14 cellular contexts compared by ENCODE assay signal in genomic region chr1:184299796-184300195, GRCh38.
"Had no signal": no experiment of that assay in that cellular context is flagged by ENCODE, and none has a peak within 500 bp of the region (broad histone marks: within the 10 kb centered on the region; RNA-seq: fewer than 3 reads in every experiment).

No MANE protein-coding gene starts in this region.

- H3K9me3 ChIP-seq: tibial artery, vagina had no signal

- H3K27ac ChIP-seq: tibial artery, vagina had no signal

- H3K27me3 Mint-ChIP-seq: stimulated activated memory B cell treated with anti-CD40 and anti-IgM and Interleukin-4, amounts not matched to agents 10 μg/mL and 1 μg/mL and 100 μg/mL, for 72 hours had no signal

- H3K27me3 ChIP-seq: spleen, tibial artery, vagina had no signal

- H3K9me3 Mint-ChIP-seq: activated CD4-positive, alpha-beta T cell treated with anti-CD3 and anti-CD28 coated beads, Interleukin-2, amount 10 ng/mL, durations not matched to agents 7 days and 5 days; activated T-helper 17 cell treated with anti-CD3 and anti-CD28 coated beads, Interleukin-2, amount 50 U/mL, for 72 hours had no signal

- DNase-seq: activated CD4-positive, alpha-beta T cell treated with anti-CD3 and anti-CD28 coated beads, Interleukin-2, amount 10 ng/mL, durations not matched to agents 7 days and 5 days; activated CD4-positive, CD25-positive, alpha-beta regulatory T cell; activated CD8-positive, alpha-beta memory T cell treated with anti-CD3 and anti-CD28 coated beads for 24 hours; activated naive CD4-positive, alpha-beta T cell treated with anti-CD3 and anti-CD28 coated beads for 36 hours; central memory CD4-positive, alpha-beta T cell; hypothalamus; posterior cingulate gyrus; right cardiac atrium; spleen; stimulated activated CD4-positive, alpha-beta T cell treated with anti-CD3 and anti-CD28 coated beads, Interleukin-1b, Interleukin-23, amount 100 ng/mL, for 48 hours; tibial artery had no signal

- H3K36me3 Mint-ChIP-seq: stimulated activated memory B cell treated with anti-CD40 and anti-IgM and Interleukin-4, amounts not matched to agents 10 μg/mL and 1 μg/mL and 100 μg/mL, for 72 hours had no signal

- H3K27ac Mint-ChIP-seq: activated CD4-positive, alpha-beta T cell treated with anti-CD3 and anti-CD28 coated beads, Interleukin-2, amount 10 ng/mL, durations not matched to agents 7 days and 5 days; activated naive CD4-positive, alpha-beta T cell treated with anti-CD3 and anti-CD28 coated beads for 36 hours; activated T-helper 17 cell treated with anti-CD3 and anti-CD28 coated beads, Interleukin-2, amount 50 U/mL, for 72 hours; stimulated activated memory B cell treated with anti-CD40 and anti-IgM and Interleukin-4, amounts not matched to agents 10 μg/mL and 1 μg/mL and 100 μg/mL, for 72 hours had no signal

- H3K4me3 ChIP-seq: spleen, tibial artery, vagina had no signal

- H3K36me3 ChIP-seq: spleen, tibial artery, vagina had no signal

- H3K4me1 Mint-ChIP-seq: activated CD4-positive, alpha-beta T cell treated with anti-CD3 and anti-CD28 coated beads, Interleukin-2, amount 10 ng/mL, durations not matched to agents 7 days and 5 days; activated T-helper 17 cell treated with anti-CD3 and anti-CD28 coated beads, Interleukin-2, amount 50 U/mL, for 72 hours had no signal

- ATAC-seq: activated T-helper 17 cell treated with anti-CD3 and anti-CD28 coated beads, Interleukin-2, amount 50 U/mL, for 72 hours; right cardiac atrium; stimulated activated memory B cell treated with anti-CD40 and anti-IgM and Interleukin-4, amounts not matched to agents 10 μg/mL and 1 μg/mL and 100 μg/mL, for 72 hours had no signal

- H3K4me3 Mint-ChIP-seq: activated CD4-positive, alpha-beta T cell treated with anti-CD3 and anti-CD28 coated beads, Interleukin-2, amount 10 ng/mL, durations not matched to agents 7 days and 5 days; activated naive CD4-positive, alpha-beta T cell treated with anti-CD3 and anti-CD28 coated beads for 36 hours; activated T-helper 17 cell treated with anti-CD3 and anti-CD28 coated beads, Interleukin-2, amount 50 U/mL, for 72 hours; stimulated activated memory B cell treated with anti-CD40 and anti-IgM and Interleukin-4, amounts not matched to agents 10 μg/mL and 1 μg/mL and 100 μg/mL, for 72 hours had no signal
